9 cellular contexts compared by ENCODE assay signal in the genomic region with DNA sequence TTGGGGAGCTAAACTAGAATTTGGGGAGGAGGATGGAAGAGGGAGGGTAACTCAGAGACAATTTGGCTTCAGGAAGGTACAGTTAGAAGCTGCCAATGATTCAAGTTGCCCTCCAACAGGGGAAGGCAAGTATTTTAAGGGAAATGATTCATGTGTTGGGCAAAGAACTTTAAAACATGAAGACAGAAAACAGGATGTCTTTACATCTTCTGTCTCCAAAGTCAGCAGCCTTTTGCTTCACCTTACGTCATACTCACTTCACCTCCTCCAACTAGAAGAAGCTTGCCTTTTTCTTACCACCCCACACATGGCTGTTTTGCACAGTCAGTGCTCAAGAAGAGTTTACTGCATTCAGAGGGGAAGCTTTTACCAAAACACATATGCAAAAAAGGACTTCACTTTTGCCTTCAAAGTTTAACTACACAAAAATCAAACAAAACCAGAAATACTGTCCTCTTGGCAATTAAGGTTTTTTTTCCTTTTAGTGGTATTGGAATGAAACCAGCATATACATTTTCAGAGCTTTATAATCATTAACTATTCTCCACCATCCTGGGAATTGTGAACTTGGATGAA. TPM values are rescaled to one million over a fixed set of nuclear protein-coding genes. Genes with fewer than 3 reads are reported as not detected.
A peak's percentile ranks its signal among the peaks of the same experiment; 100 is the strongest.
DNase-seq lines count a peak whose midpoint lies in the region; ATAC-seq and TF ChIP-seq lines count a peak whose summit lies in the region.
"Had no signal": no experiment of that assay in that cellular context is flagged by ENCODE, and none has a peak within 500 bp of the region (broad histone marks: within the 10 kb centered on the region; RNA-seq: fewer than 3 reads in every experiment).

No MANE protein-coding gene starts in this region.

- no peaks in the 10 kb centered on the region for H3K27me3 ChIP-seq in heart right ventricle
- no peaks in the 10 kb centered on the region for H3K27me3 ChIP-seq in breast epithelium
- H3K27me3 ChIP-seq in vagina, result no peaks in the 10 kb centered on the region
- no peaks in the 10 kb centered on the region for H3K27me3 ChIP-seq in Peyer's patch

- TF ChIP-seq CTCF in heart right ventricle (IDR thresholded peaks at IDR 0.05), result no peak
- no peak for TF ChIP-seq CTCF in breast epithelium (IDR thresholded peaks at IDR 0.05)
- no peak for TF ChIP-seq CTCF in vagina (IDR thresholded peaks at IDR 0.05)
- no peak for TF ChIP-seq CTCF in Peyer's patch (IDR thresholded peaks at IDR 0.05)

- TF ChIP-seq POLR2A in breast epithelium (IDR thresholded peaks at IDR 0.05) (no peak), vagina (IDR thresholded peaks at IDR 0.05) (no peak), Peyer's patch (IDR thresholded peaks at IDR 0.05) (no peak)

- H3K4me3 ChIP-seq in heart right ventricle, result no peak overlapping the region
- no peak overlapping the region for H3K4me3 ChIP-seq in breast epithelium
- H3K4me3 ChIP-seq in vagina, result no peak overlapping the region
- no peak overlapping the region for H3K4me3 ChIP-seq in Peyer's patch

- DNase-seq in heart right ventricle (no peak), left ventricle myocardium superior (no peak), breast epithelium (ENCODE audit: low spot score in 2 of 2) (no peak), left colon (no peak), vagina (ENCODE audit: extremely low spot score in 2 of 2) (no peak), globus pallidus (ENCODE audit: low spot score) (no peak), Peyer's patch (no peak)
- no peak for DNase-seq in stimulated activated CD4-positive, alpha-beta T cell treated with anti-CD3 and anti-CD28 coated beads, Interleukin-4, amount 100 ng/mL, for 24 hours
- DNase-seq: T-cell had no signal

- ATAC-seq in heart right ventricle, result peak in 2 of 8 donors; percentile 13 to 33
- ATAC-seq in left ventricle myocardium superior, result no peak
- ATAC-seq in left colon, result peak; percentile 19

- H3K9me3 ChIP-seq in heart right ventricle, result no peaks in the 10 kb centered on the region
- H3K9me3 ChIP-seq in breast epithelium, result no peaks in the 10 kb centered on the region
- H3K9me3 ChIP-seq in vagina, result no peaks in the 10 kb centered on the region
- no peaks in the 10 kb centered on the region for H3K9me3 ChIP-seq in Peyer's patch

- H3K27ac ChIP-seq in heart right ventricle, result peak overlapping the region in 7 of 10 donors; percentile 28 to 66 (median 53)
- H3K27ac ChIP-seq in breast epithelium, result peak overlapping the region; percentile 21 to 43
- H3K27ac ChIP-seq in vagina, result peak overlapping the region; percentile 75
- H3K27ac ChIP-seq in Peyer's patch, result peak overlapping the region in 2 of 4 donors; percentile 12 to 35

- WGBS in heart right ventricle, 2 donors, result 33 to 42% methylated on average over 1 of the region's 1 CpG

- H3K4me1 ChIP-seq in heart right ventricle, result peaks cover 3 to 55% (median 44%) of the 10 kb centered on the region in 9 donors
- H3K4me1 ChIP-seq in breast epithelium, result peaks cover 0 to 5% of the 10 kb centered on the region in 2 donors
- peaks cover 43% of the 10 kb centered on the region for H3K4me1 ChIP-seq in vagina
- H3K4me1 ChIP-seq in Peyer's patch, result peaks cover 0 to 29% (median 0%) of the 10 kb centered on the region in 4 donors

- intact Hi-C loops in heart right ventricle (cut with DNase I) (no loop called here), left ventricle myocardium superior (cut with micrococcal nuclease) (no loop called here), breast epithelium (cut with DNase I; ENCODE audit: low total_unique reads) (no loop called here), left colon (cut with DNase I, micrococcal nuclease) (no loop called here), vagina (cut with DNase I) (no loop called here)

- no peaks in the 10 kb centered on the region for H3K36me3 ChIP-seq in heart right ventricle
- no peaks in the 10 kb centered on the region for H3K36me3 ChIP-seq in breast epithelium
- H3K36me3 ChIP-seq in vagina, result no peaks in the 10 kb centered on the region
- H3K36me3 ChIP-seq in Peyer's patch, result no peaks in the 10 kb centered on the region

RNA-seq across cellular contexts. Expression of a gene that starts 36.0 kb away (rescaled TPM):
- total RNA-seq in heart right ventricle, result 100 to 1,000 TPM; 121 to 315 (median 190) TPM
- 10 to 100 TPM; 27.5 to 41.0 TPM for polyA plus RNA-seq in heart right ventricle
- 180 TPM for total RNA-seq in left ventricle myocardium superior
- total RNA-seq in breast epithelium, result 10 to 100 TPM in 2 of 3 donors, 1 to 10 TPM in 1; 9.4 to 48.1 (median 14.4) TPM
- total RNA-seq in left colon, result 1 to 10 TPM in 1 of 2 donors, under 1 TPM in 1; 0.64 to 8.4 TPM
- total RNA-seq in vagina, result 26.3 TPM
- 1 to 10 TPM; 1.1 to 4.1 (median 1.6) TPM for total RNA-seq in Peyer's patch
